In genomic region chr10:30058111-30058510, GRCh38 we compare ENCODE assay signal across 10 cellular contexts. TPM values are rescaled to one million over a fixed set of nuclear protein-coding genes. Genes with fewer than 3 reads are reported as not detected.
DNase-seq lines count a peak whose midpoint lies in the region; ATAC-seq, FAIRE-seq and TF ChIP-seq lines count a peak whose summit lies in the region.
"Had no signal": no experiment of that assay in that cellular context is flagged by ENCODE, and none has a peak within 500 bp of the region (broad histone marks: within the 10 kb centered on the region; RNA-seq: fewer than 3 reads in every experiment).

No MANE protein-coding gene starts in this region.

- H3K36me3 ChIP-seq in K562 (ENCODE audit: control insufficient read depth, insufficient read depth, low read length) (no peaks in the 10 kb centered on the region), liver (ENCODE audit: control insufficient read depth in 4 of 4, insufficient read depth in 3 of 4, low read depth in 1 of 4, low read length in 3 of 4) (no peaks in the 10 kb centered on the region), suprapubic skin (no peaks in the 10 kb centered on the region)

- no peak overlapping the region for H3K9ac ChIP-seq in K562 (ENCODE audit: insufficient read depth in 1 of 2, low read depth in 2 of 2, low read length in 2 of 2)
- no peak overlapping the region for H3K9ac ChIP-seq in liver (ENCODE audit: low read depth in 1 of 2, low read length in 2 of 2)

- H3K9me1 ChIP-seq in K562 (ENCODE audit: control insufficient read depth, insufficient read depth, low read length): no peaks in the 10 kb centered on the region

- in situ Hi-C loops in K562 (cut with MboI): no loop called here
- in situ Hi-C loops in GM13977 (cut with MboI; ENCODE audit: low pct_unique_long_range_greater_than_20kb, low sequenced_read_pairs, unreplicated experiment): no loop called here

- TF ChIP-seq RAD21 in K562 (CRISPR knock-in tag; conservative IDR thresholded peaks at IDR 0.05 in 1 of 2, IDR thresholded peaks at IDR 0.05 in 1 of 2) (no peak), liver (IDR thresholded peaks at IDR 0.05) (no peak)

- no peak for ATAC-seq in K562
- ATAC-seq in HG03135 (IDR thresholded peaks at IDR 0.05; ENCODE audit: unreplicated experiment): no peak
- no peak for ATAC-seq in HG02588 (IDR thresholded peaks at IDR 0.05; ENCODE audit: unreplicated experiment)

- peaks cover 4% of the 10 kb centered on the region; the same call in 1 of the 2 replicates for H4K20me1 ChIP-seq in K562 (replicated peaks; ENCODE audit: control insufficient read depth, insufficient read depth, low read length)

- TF ChIP-seq CTCF in K562 (IDR thresholded peaks at IDR 0.05 in 2 of 3, conservative IDR thresholded peaks at IDR 0.05 in 1 of 3; ENCODE audit: insufficient read depth in 2 of 3, low read depth in 1 of 3, low read length in 3 of 3): no peak
- no peak for TF ChIP-seq CTCF in liver (IDR thresholded peaks at IDR 0.05; ENCODE audit: low read depth, low read length, missing input control)
- no peak for TF ChIP-seq CTCF in suprapubic skin (IDR thresholded peaks at IDR 0.05)
- no peak for TF ChIP-seq CTCF in GM13977 (IDR thresholded peaks at IDR 0.05; ENCODE audit: extremely low read depth, insufficient read depth, missing control alignments)

- no TSS peak for BruUV-seq in K562 (replicated peaks; lab: Mats Ljungman, UMichigan)

- FAIRE-seq in K562 (lab: Jason Lieb, UNC): no peak

- peaks cover 0 to 10% of the 10 kb centered on the region in 2 experiments; a peak in 2 of 5 replicates for H3K4me1 ChIP-seq in K562 (replicated peaks in 1 of 2; ENCODE audit: control insufficient read depth in 2 of 2, insufficient read depth in 2 of 2, low read length in 2 of 2)
- peaks cover 0 to 8% (median 4%) of the 10 kb centered on the region in 4 donors for H3K4me1 ChIP-seq in liver (ENCODE audit: control insufficient read depth in 4 of 4, insufficient read depth in 4 of 4, low read length in 3 of 4)
- H3K4me1 ChIP-seq in suprapubic skin: peaks cover 38% of the 10 kb centered on the region

- intact Hi-C loops in K562 (cut with micrococcal nuclease): no loop called here

- POLR2A ChIA-PET in K562 (lab: Yijun Ruan, JAX): interaction anchor here (1.0 kb wide), 1 partner anchor 40 kb away, joined by 3 read pairs; no protein-coding TSS in a partner anchor

- no peaks in the 10 kb centered on the region for H3K79me2 ChIP-seq in K562 (ENCODE audit: control insufficient read depth, insufficient read depth, low read length)

- no peak overlapping the region for H2AFZ ChIP-seq in K562 (ENCODE audit: low read depth, low read length)

- H3K27ac ChIP-seq in K562 (ENCODE audit: extremely low read depth, low read depth, low read length): no peak overlapping the region
- peak overlapping the region; percentile 6 to 46 for H3K27ac ChIP-seq in liver (ENCODE audit: low read depth in 1 of 2, low read length in 2 of 2)
- H3K27ac ChIP-seq in suprapubic skin: peak overlapping the region; percentile 90
- H3K27ac ChIP-seq: 22Rv1 had no signal

- TF ChIP-seq POLR2A in K562 (conservative IDR thresholded peaks at IDR 0.05) (no peak), suprapubic skin (IDR thresholded peaks at IDR 0.05) (no peak)

- WGBS in K562 (ENCODE audit: insufficient coverage, low coverage, missing lambda C conversion rate): 31% methylated on average over 7 of the region's 10 CpGs
- 84% methylated on average over 10 of the region's 10 CpGs for WGBS in liver
- WGBS in suprapubic skin: 80% methylated on average over 10 of the region's 10 CpGs

- peaks cover 10 to 25% of the 10 kb centered on the region in 2 experiments; a peak in 4 of 5 replicates for H3K27me3 ChIP-seq in K562 (ENCODE audit: control insufficient read depth in 2 of 2, insufficient read depth in 2 of 2, low read length in 2 of 2)
- H3K27me3 ChIP-seq in liver (ENCODE audit: control insufficient read depth in 4 of 4, insufficient read depth in 4 of 4, low read length in 3 of 4): no peaks in the 10 kb centered on the region
- H3K27me3 ChIP-seq in suprapubic skin: peaks cover 7% of the 10 kb centered on the region

- no peak overlapping the region for H3K4me2 ChIP-seq in K562 (ENCODE audit: insufficient read depth, low read length)

- no peaks in the 10 kb centered on the region for H3K9me3 ChIP-seq in K562 (replicated peaks; ENCODE audit: control insufficient read depth, insufficient read depth, low read depth, low read length)
- H3K9me3 ChIP-seq in liver (ENCODE audit: control insufficient read depth in 4 of 4, low read length in 3 of 4): no peaks in the 10 kb centered on the region
- H3K9me3 ChIP-seq in suprapubic skin: no peaks in the 10 kb centered on the region

- CTCF ChIA-PET in K562 (lab: Yijun Ruan, JAX; ENCODE audit: low intra/inter-chr PET ratio): no interaction called here

- TF ChIP-seq EP300 in K562 (IDR thresholded peaks at IDR 0.05; ENCODE audit: low read length) (no peak), suprapubic skin (IDR thresholded peaks at IDR 0.05) (no peak)

- peak; percentile 15 for DNase-seq in DMS 273 (lab: John Stamatoyannopoulos, UW; ENCODE audit: unreplicated experiment)
- DNase-seq in DMS 273 treated with DMSO at 0.1 percent for 48 hours (lab: John Stamatoyannopoulos, UW): no peak
- DNase-seq in K562 (ENCODE audit: extremely low read depth in 1 of 4, low spot score in 3 of 4): no peak
- no peak for DNase-seq in suprapubic skin (ENCODE audit: low spot score in 2 of 2)
- no peak for DNase-seq in GM13977 (ENCODE audit: low spot score)
- DNase-seq: SHP77 treated with DMSO at 0.1 percent for 48 hours had no signal

- no peak overlapping the region for H3K4me3 ChIP-seq in K562
- peak overlapping the region in 1 of 3 donors; percentile 74 for H3K4me3 ChIP-seq in liver (ENCODE audit: low read depth in 1 of 3, low read length in 3 of 3)
- H3K4me3 ChIP-seq in suprapubic skin: peak overlapping the region; percentile 79

TF ChIP-seq in K562, 482 proteins besides CTCF, POLR2A, EP300 and RAD21 (continues in another document):
- TF ChIP-seq HIVEP1 (CRISPR knock-in tag; IDR thresholded peaks at IDR 0.05) (no peak), BRF1 (IDR thresholded peaks at IDR 0.05; ENCODE audit: borderline replicate concordance, extremely low read depth, insufficient read length) (no peak), ZKSCAN3 (CRISPR knock-in tag; IDR thresholded peaks at IDR 0.05) (no peak), ZNF764 (CRISPR knock-in tag; IDR thresholded peaks at IDR 0.05; ENCODE audit: low read depth) (no peak)

TF ChIP-seq in liver, 16 proteins besides CTCF, POLR2A, EP300 and RAD21:
- no peak for TF ChIP-seq FOXA1 (IDR thresholded peaks at IDR 0.05)
- TF ChIP-seq YY1 (IDR thresholded peaks at IDR 0.05): no peak
- TF ChIP-seq JUND (IDR thresholded peaks at IDR 0.05): no peak

RNA-seq across cellular contexts. Expression of gene JCAD, which starts 1.3 kb away (rescaled TPM):
- not detected in 2 replicates for total RNA-seq in K562 (2011; cell fraction: chromatin; rRNA removed; ENCODE audit: low replicate concordance)
- not detected in 2 replicates for total RNA-seq in K562 (2011; cell fraction: nucleolus; rRNA removed)
- total RNA-seq in K562 (2011; cell fraction: nucleoplasm; rRNA removed): not detected in 2 replicates
- not detected in 2 replicates for total RNA-seq in K562 (2014; rRNA removed)
- not detected in 2 replicates for total RNA-seq in K562 (2014; rRNA removed; fragmentation: Illumina TruSeq; extraction: Trizol)
- total RNA-seq in K562 (2015; rRNA removed; fragmentation: Illumina TruSeq; extraction: Trizol): not detected in 2 replicates
- total RNA-seq in K562 (2021): 0.20 TPM in 1 of 2 replicates, not detected in the other
- not detected in 2 replicates for polyA plus RNA-seq in K562 (2011; rRNA removed)
- polyA plus RNA-seq in K562 (2011; cell fraction: cytosol; rRNA removed): not detected in 2 replicates
- not detected in 2 replicates for polyA plus RNA-seq in K562 (2011; cell fraction: nucleus; rRNA removed)
- polyA plus RNA-seq in K562 (2012): not detected in 2 replicates
- not detected in 2 replicates for polyA plus RNA-seq in K562 (2014; fragmentation: Illumina TruSeq; extraction: Trizol)
- polyA plus RNA-seq in K562 (2014; fragmentation: Nextera tagmentation; extraction: Ambion mirVana): not detected
- 0.38 TPM in 1 of 2 replicates, not detected in the other for polyA plus RNA-seq in K562 (2014; rRNA removed)
- 0.03 TPM in 1 of 2 replicates, not detected in the other for polyA minus RNA-seq in K562 (2011; rRNA and poly(A)+ RNA removed)
- polyA minus RNA-seq in K562 (2011; cell fraction: cytosol; rRNA and poly(A)+ RNA removed): not detected in 2 replicates
- polyA minus RNA-seq in K562 (2011; cell fraction: nucleus; rRNA and poly(A)+ RNA removed): not detected in 2 replicates
- 1 to 10 TPM; 1.1 to 3.2 TPM for total RNA-seq in liver
- polyA plus RNA-seq in liver: 1 to 10 TPM in 1 of 2 donors, under 1 TPM in 1; 0.77 to 1.1 TPM
- total RNA-seq in suprapubic skin: 10 to 100 TPM in 1 of 4 donors, 1 to 10 TPM in 3; 2.6 to 10.1 (median 6.8) TPM
